In genomic region chr15:95930659-95931375, GRCh38 we compare ENCODE assay signal across 17 cellular contexts.
A peak's percentile ranks its signal among the peaks of the same experiment; 100 is the strongest.
DNase-seq lines count a peak whose midpoint lies in the region; ATAC-seq and TF ChIP-seq lines count a peak whose summit lies in the region.
"Had no signal": no experiment of that assay in that cellular context is flagged by ENCODE, and none has a peak within 500 bp of the region (broad histone marks: within the 10 kb centered on the region; RNA-seq: fewer than 3 reads in every experiment).

No MANE protein-coding gene starts in this region.

- H3K9me3 ChIP-seq in heart left ventricle, result no peaks in the 10 kb centered on the region
- no peaks in the 10 kb centered on the region for H3K9me3 ChIP-seq in testis
- H3K9me3 ChIP-seq: HAP-1, Peyer's patch had no signal

- intact Hi-C loops in left cardiac atrium (cut with DNase I), result no loop called here
- intact Hi-C loops in heart left ventricle (cut with DNase I), result loop anchor here in 1 of 10 donors (10.0 kb wide), 1 partner anchor 64 kb away; no protein-coding TSS in a partner anchor
- intact Hi-C loops in testis (cut with DNase I; ENCODE audit: low total_unique reads), result no loop called here

- peaks cover 0 to 15% (median 0%) of the 10 kb centered on the region in 12 donors for H3K4me1 ChIP-seq in heart left ventricle
- H3K4me1 ChIP-seq in testis, result peaks cover 8% of the 10 kb centered on the region
- H3K4me1 ChIP-seq: HAP-1, Peyer's patch had no signal

- in situ Hi-C loops in G401 (cut with HindIII; ENCODE audit: low sequenced_read_pairs), result no loop called here

- no peak for DNase-seq in left cardiac atrium
- no peak for DNase-seq in heart left ventricle
- DNase-seq in NCI-H524 (lab: John Stamatoyannopoulos, UW), result peak; percentile 91 to 99
- DNase-seq in iris pigment epithelial cell (ENCODE audit: low read depth), result peak; percentile 20
- DNase-seq in testis, result peak; percentile 22
- DNase-seq in DMS79 (lab: John Stamatoyannopoulos, UW), result no peak
- no peak for DNase-seq in HPDE6-E6E7 (ENCODE audit: extremely low spot score)
- DNase-seq in G401 (ENCODE audit: low spot score), result no peak
- DNase-seq: C1 segment of cervical spinal cord, COR-L47, NCI-H1092, NCI-H2107, NCI-H748 treated with DMSO at 0.1 percent for 48 hours, Peyer's patch, SHP77 treated with DMSO at 0.1 percent for 48 hours had no signal

- no peak for TF ChIP-seq CTCF in heart left ventricle (IDR thresholded peaks at IDR 0.05)
- TF ChIP-seq CTCF in testis (IDR thresholded peaks at IDR 0.05), result no peak

- H3K36me3 ChIP-seq in heart left ventricle (no peaks in the 10 kb centered on the region), testis (ENCODE audit: low read depth, missing control alignments) (no peaks in the 10 kb centered on the region)
- H3K36me3 ChIP-seq: HAP-1, Peyer's patch had no signal

- 57 to 65% (median 61%) methylated on average over 10 of the region's 10 CpGs for WGBS in heart left ventricle, 4 donors
- WGBS in testis, 2 donors, result 36 to 51% methylated on average over 10 of the region's 10 CpGs

- H3K27me3 ChIP-seq in heart left ventricle (no peaks in the 10 kb centered on the region), testis (no peaks in the 10 kb centered on the region)
- H3K27me3 ChIP-seq: Peyer's patch had no signal

- ATAC-seq in left cardiac atrium (peak; percentile 47 to 68), heart left ventricle (no peak)
- ATAC-seq: GM12878 had no signal

- TF ChIP-seq POLR2A in heart left ventricle (IDR thresholded peaks at IDR 0.05) (no peak), testis (IDR thresholded peaks at IDR 0.05) (no peak)

- H3K27ac ChIP-seq in heart left ventricle (no peak overlapping the region), testis (no peak overlapping the region)
- H3K27ac ChIP-seq: Peyer's patch had no signal

- H3K4me3 ChIP-seq in heart left ventricle (no peak overlapping the region), testis (no peak overlapping the region)
- H3K4me3 ChIP-seq: GM12878, HAP-1, Peyer's patch had no signal

Comparison
In these comparisons a context has a peak if more than half of its experiments do, and no peak if none do; other contexts are left out.
1. ATAC-seq: peak in left cardiac atrium (2 of 2); none in heart left ventricle (0 of 4).
2. DNase-seq: peak in NCI-H524 (2 of 2), iris pigment epithelial cell (single experiment) and testis (single experiment); none in left cardiac atrium (single experiment), heart left ventricle (0 of 5), DMS79 (single experiment), HPDE6-E6E7 (single experiment) and G401 (single experiment).